Comparison of ENCODE assay signal across 9 cellular contexts in the genomic region with DNA sequence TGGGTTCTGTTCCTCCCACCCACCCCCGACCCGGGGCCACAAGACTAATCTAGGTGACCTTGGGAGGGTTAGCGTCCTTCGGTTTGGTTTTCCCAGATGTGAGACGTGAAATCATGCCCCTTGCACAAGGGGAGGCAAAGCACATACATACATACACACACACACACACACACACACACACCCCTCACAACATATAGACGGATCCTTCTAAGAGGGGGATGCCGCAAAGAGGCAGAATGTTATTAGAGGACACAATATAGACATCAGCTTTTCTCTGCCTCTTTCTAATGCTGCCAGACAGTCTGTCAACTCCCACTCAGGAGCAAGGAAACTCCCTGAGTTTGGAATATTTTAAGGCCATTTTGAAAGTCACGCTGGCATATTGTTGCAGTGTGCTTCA. TPM values are rescaled to one million over a fixed set of nuclear protein-coding genes. Genes with fewer than 3 reads are reported as not detected.
A peak's percentile ranks its signal among the peaks of the same experiment; 100 is the strongest.
DNase-seq lines count a peak whose midpoint lies in the region; ATAC-seq and TF ChIP-seq lines count a peak whose summit lies in the region.
"Had no signal": no experiment of that assay in that cellular context is flagged by ENCODE, and none has a peak within 500 bp of the region (broad histone marks: within the 10 kb centered on the region; RNA-seq: fewer than 3 reads in every experiment).

No MANE protein-coding gene starts in this region.

- H3K9me3 ChIP-seq in SJCRH30 (replicated peaks) = no peaks in the 10 kb centered on the region

- H3K27me3 ChIP-seq in H7 (ENCODE audit: control insufficient read depth, insufficient read depth, low read length) (no peaks in the 10 kb centered on the region), SJCRH30 (no peaks in the 10 kb centered on the region), rectal smooth muscle tissue (ENCODE audit: control insufficient read depth, insufficient read depth, low read length) (no peaks in the 10 kb centered on the region)

- peak overlapping the region; percentile 7; the same call in 1 of the 2 replicates for H3K27ac ChIP-seq in SJCRH30
- H3K27ac ChIP-seq in rectal smooth muscle tissue (ENCODE audit: low read depth, low read length) = peak overlapping the region; percentile 97

- no peak for ATAC-seq in HG03432 (IDR thresholded peaks at IDR 0.05; ENCODE audit: unreplicated experiment)
- ATAC-seq in GM18907 (IDR thresholded peaks at IDR 0.05; ENCODE audit: unreplicated experiment) = no peak
- ATAC-seq in GM21529 (IDR thresholded peaks at IDR 0.05; ENCODE audit: unreplicated experiment) = no peak

- peak overlapping the region; percentile 81 for H3K4me3 ChIP-seq in H7 (ENCODE audit: insufficient read depth, low read depth, low read length)
- H3K4me3 ChIP-seq in SJCRH30 = peak overlapping the region; percentile 91
- H3K4me3 ChIP-seq in fibroblast of pulmonary artery (replicated peaks; ENCODE audit: low read depth, low read length) = peak overlapping the region; percentile 74
- H3K4me3 ChIP-seq in rectal smooth muscle tissue (ENCODE audit: low read length) = peak overlapping the region; percentile 77
- H3K4me3 ChIP-seq: K562 had no signal

- no peak overlapping the region for H3K9ac ChIP-seq in rectal smooth muscle tissue (ENCODE audit: low read length)

- H3K4me1 ChIP-seq in SJCRH30 (peaks cover 3% of the 10 kb centered on the region), rectal smooth muscle tissue (ENCODE audit: control insufficient read depth, insufficient read depth, low read length) (peaks cover 14% of the 10 kb centered on the region)

- no peak for TF ChIP-seq CTCF in fibroblast of pulmonary artery (IDR thresholded peaks at IDR 0.05; ENCODE audit: low read length, missing control alignments)

- DNase-seq in H7 (no peak), SJCRH30 (peak in 1 of 2 experiments; percentile 46), fibroblast of pulmonary artery (ENCODE audit: low read depth) (peak; percentile 49), medulla oblongata (ENCODE audit: extremely low spot score) (no peak)

- no peaks in the 10 kb centered on the region for H3K36me3 ChIP-seq in H7 (replicated peaks; ENCODE audit: control insufficient read depth, insufficient read depth, low read length)
- H3K36me3 ChIP-seq in SJCRH30 = no peaks in the 10 kb centered on the region
- H3K36me3 ChIP-seq in rectal smooth muscle tissue (ENCODE audit: control insufficient read depth, insufficient read depth, low read length) = no peaks in the 10 kb centered on the region

RNA-seq across cellular contexts. Expression of gene RBMS1, which starts 0.6 kb away (rescaled TPM):
- total RNA-seq in H7 (2014; rRNA removed; shearing (Covaris generic)) = 46.7 and 53.8 TPM in 2 replicates
- 79.2 and 86.6 TPM in 2 replicates for total RNA-seq in SJCRH30 (2014; rRNA removed; shearing (Covaris generic))
